In genomic region chr15:67512140-67512539, GRCh38 we compare ENCODE assay signal across 1 cellular context.
TF ChIP-seq lines count a peak whose summit lies in the region.

No MANE protein-coding gene starts in this region.

TF ChIP-seq in GM12878, 131 proteins besides CTCF, POLR2A, EP300 and RAD21 (continued from another document):
- TF ChIP-seq TBL1XR1 (IDR thresholded peaks at IDR 0.05; ENCODE audit: low read depth, low read length), result no peak
- TF ChIP-seq MEF2A (IDR thresholded peaks at IDR 0.05; ENCODE audit: insufficient read depth, low read depth, low read length), result no peak
- no peak for TF ChIP-seq ATF3 (IDR thresholded peaks at IDR 0.05; ENCODE audit: borderline replicate concordance, extremely low read depth, low read depth, low read length)
- no peak for TF ChIP-seq ZNF622 (IDR thresholded peaks at IDR 0.05)
- no peak for TF ChIP-seq SUZ12 (IDR thresholded peaks at IDR 0.05; ENCODE audit: unreplicated experiment)
- no peak for TF ChIP-seq SREBF2 (IDR thresholded peaks at IDR 0.05; ENCODE audit: low read length)
- no peak for TF ChIP-seq ZNF207 (IDR thresholded peaks at IDR 0.05; ENCODE audit: borderline replicate concordance)
TF ChIP-seq in GM12878: peak in this region for 0.
